In the genomic region with DNA sequence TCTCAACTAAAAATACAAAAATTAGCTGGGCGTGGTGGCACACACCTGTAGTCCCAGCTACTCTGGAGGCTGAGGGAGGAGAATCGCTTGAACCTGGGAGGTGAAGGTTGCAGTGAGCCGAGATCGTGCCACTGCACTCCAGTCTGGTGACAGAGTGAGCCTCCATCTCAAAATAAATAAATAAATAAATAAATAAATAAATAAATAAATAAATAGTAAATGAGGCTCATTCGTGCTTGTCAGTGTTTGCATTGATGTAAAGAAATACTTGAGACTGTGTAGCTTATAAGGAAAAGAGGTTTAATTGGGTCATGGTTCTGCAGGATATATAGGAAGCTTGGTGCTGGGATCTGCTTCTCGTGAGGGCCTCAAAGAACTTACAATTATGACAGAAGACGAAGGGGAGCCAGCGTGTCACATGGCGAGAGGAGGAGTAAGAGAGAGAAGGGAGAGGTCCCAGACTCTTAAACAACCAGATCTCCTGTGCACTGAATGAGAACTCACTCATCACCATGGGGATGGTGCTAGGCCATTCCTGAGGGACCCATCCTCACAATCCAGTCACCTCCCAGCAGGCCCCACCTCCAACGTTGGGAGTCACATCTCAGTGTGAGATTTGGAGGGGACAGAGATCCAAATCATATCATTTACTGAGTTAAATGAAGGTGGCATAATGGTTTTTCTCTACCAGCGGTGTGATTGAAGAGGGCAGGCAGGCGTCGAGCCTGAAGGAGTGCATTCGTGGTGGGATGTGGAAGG, we compare ENCODE assay signal across 25 cellular contexts.
DNase-seq lines count a peak whose midpoint lies in the region; ATAC-seq, FAIRE-seq and TF ChIP-seq lines count a peak whose summit lies in the region.
"Had no signal": no experiment of that assay in that cellular context is flagged by ENCODE, and none has a peak within 500 bp of the region (broad histone marks: within the 10 kb centered on the region; RNA-seq: fewer than 3 reads in every experiment).

No MANE protein-coding gene starts in this region.

- WGBS in A549 (ENCODE audit: missing lambda C conversion rate), result 90% methylated on average over 13 of the region's 14 CpGs

- H3K27me3 ChIP-seq in GM23338 (ENCODE audit: insufficient read depth), result no peaks in the 10 kb centered on the region
- no peaks in the 10 kb centered on the region for H3K27me3 ChIP-seq in astrocyte (ENCODE audit: insufficient read depth, low read length)
- H3K27me3 ChIP-seq: body of pancreas, esophagus squamous epithelium, gastroesophageal sphincter had no signal

- no peak for TF ChIP-seq RAD21 in A549 (conservative IDR thresholded peaks at IDR 0.05 in 1 of 2, IDR thresholded peaks at IDR 0.05 in 1 of 2)

- H3K4me3 ChIP-seq in A549, result no peak overlapping the region
- no peak overlapping the region for H3K4me3 ChIP-seq in GM23338
- no peak overlapping the region for H3K4me3 ChIP-seq in astrocyte (ENCODE audit: insufficient read depth, low read depth, low read length)
- H3K4me3 ChIP-seq: body of pancreas, esophagus squamous epithelium, gastroesophageal sphincter had no signal

- peaks cover 5% of the 10 kb centered on the region for H3K27me3 Mint-ChIP-seq in GM23338 (ENCODE audit: insufficient read depth, low read depth, poor library complexity)
- H3K27me3 Mint-ChIP-seq in astrocyte (ENCODE audit: low read depth, unreplicated experiment), result no peaks in the 10 kb centered on the region
- no peaks in the 10 kb centered on the region for H3K27me3 Mint-ChIP-seq in natural killer cell treated with Interleukin-12 subunit alpha and Interleukin-12 subunit beta and Interleukin-15 and Interleukin-18, amount 100 ng/mL, for 72 hours
- H3K27me3 Mint-ChIP-seq in activated T-cell treated with anti-CD3 and anti-CD28 coated beads, Interleukin-2, amount 50 U/mL, for 4 hours (ENCODE audit: low read depth), result no peaks in the 10 kb centered on the region
- H3K27me3 Mint-ChIP-seq: activated naive CD8-positive, alpha-beta T cell treated with anti-CD3 and anti-CD28 coated beads, Interleukin-2, amount 50 U/mL, for 24 hours; effector memory CD8-positive, alpha-beta T cell; T-cell had no signal

- H3K27ac Mint-ChIP-seq in GM23338 (peak overlapping the region; percentile 12), astrocyte (ENCODE audit: unreplicated experiment) (peak overlapping the region; percentile 73)
- H3K27ac Mint-ChIP-seq in natural killer cell treated with Interleukin-12 subunit alpha and Interleukin-12 subunit beta and Interleukin-15 and Interleukin-18, amount 100 ng/mL, for 72 hours, result peak overlapping the region; percentile 98 to 99
- H3K27ac Mint-ChIP-seq: activated naive CD8-positive, alpha-beta T cell treated with anti-CD3 and anti-CD28 coated beads, Interleukin-2, amount 50 U/mL, for 24 hours; T-cell had no signal

- no peaks in the 10 kb centered on the region for H3K9me2 ChIP-seq in GM23338 (ENCODE audit: insufficient read depth)

- ATAC-seq in A549 (no peak), GM23338 (no peak), GM18907 (IDR thresholded peaks at IDR 0.05; ENCODE audit: unreplicated experiment) (no peak), GM19328 (IDR thresholded peaks at IDR 0.05; ENCODE audit: unreplicated experiment) (no peak), HG03565 (IDR thresholded peaks at IDR 0.05; ENCODE audit: unreplicated experiment) (no peak)
- ATAC-seq in natural killer cell treated with Interleukin-12 subunit alpha and Interleukin-12 subunit beta and Interleukin-15 and Interleukin-18, amount 100 ng/mL, for 72 hours, result no peak
- ATAC-seq in activated T-cell treated with anti-CD3 and anti-CD28 coated beads, Interleukin-2, amount 50 U/mL, for 4 hours, result no peak
- ATAC-seq: activated naive CD8-positive, alpha-beta T cell treated with anti-CD3 and anti-CD28 coated beads, Interleukin-2, amount 50 U/mL, for 24 hours; body of pancreas; effector memory CD8-positive, alpha-beta T cell; gastroesophageal sphincter; T-cell had no signal

- no peaks in the 10 kb centered on the region for H4K20me1 ChIP-seq in GM23338 (replicated peaks; ENCODE audit: insufficient read depth)
- peaks cover 9% of the 10 kb centered on the region for H4K20me1 ChIP-seq in astrocyte (ENCODE audit: insufficient read depth, low read length)

- H3K79me2 ChIP-seq in GM23338 (replicated peaks; ENCODE audit: insufficient read depth), result peaks cover 86% of the 10 kb centered on the region
- H3K79me2 ChIP-seq in astrocyte (ENCODE audit: insufficient read depth, low read length), result peaks cover 78% of the 10 kb centered on the region

- no peak for TF ChIP-seq POLR2A in A549 (IDR thresholded peaks at IDR 0.05; ENCODE audit: low read length)

- H3K4me2 ChIP-seq in A549, result no peak overlapping the region
- no peak overlapping the region for H3K4me2 ChIP-seq in GM23338
- no peak overlapping the region for H3K4me2 ChIP-seq in astrocyte (ENCODE audit: low read length)

- TF ChIP-seq CTCF in A549 (IDR thresholded peaks at IDR 0.05) (no peak), GM23338 (conservative IDR thresholded peaks at IDR 0.05; ENCODE audit: low read depth in 2 of 2) (no peak), astrocyte (IDR thresholded peaks at IDR 0.05; ENCODE audit: insufficient read depth, low read depth, low read length) (no peak)

- H3K9me3 ChIP-seq in A549 (peaks cover 15% of the 10 kb centered on the region; the same call in 2 of the 3 replicates), astrocyte (ENCODE audit: insufficient read depth, low read depth, low read length) (no peaks in the 10 kb centered on the region)
- H3K9me3 ChIP-seq: body of pancreas, esophagus squamous epithelium, gastroesophageal sphincter had no signal

- H3K36me3 Mint-ChIP-seq in GM23338 (ENCODE audit: low read depth) (peaks cover 10% of the 10 kb centered on the region), astrocyte (ENCODE audit: low read depth, unreplicated experiment) (peaks cover 23% of the 10 kb centered on the region)
- H3K36me3 Mint-ChIP-seq in natural killer cell treated with Interleukin-12 subunit alpha and Interleukin-12 subunit beta and Interleukin-15 and Interleukin-18, amount 100 ng/mL, for 72 hours, result peaks cover 4% of the 10 kb centered on the region
- H3K36me3 Mint-ChIP-seq in activated T-cell treated with anti-CD3 and anti-CD28 coated beads, Interleukin-2, amount 50 U/mL, for 4 hours (ENCODE audit: insufficient read depth), result peaks cover 9% of the 10 kb centered on the region

- no peaks in the 10 kb centered on the region for H3K9me3 Mint-ChIP-seq in GM23338
- peaks cover 1% of the 10 kb centered on the region for H3K9me3 Mint-ChIP-seq in astrocyte (ENCODE audit: unreplicated experiment)
- H3K9me3 Mint-ChIP-seq in natural killer cell treated with Interleukin-12 subunit alpha and Interleukin-12 subunit beta and Interleukin-15 and Interleukin-18, amount 100 ng/mL, for 72 hours, result no peaks in the 10 kb centered on the region
- H3K9me3 Mint-ChIP-seq in activated T-cell treated with anti-CD3 and anti-CD28 coated beads, Interleukin-2, amount 50 U/mL, for 4 hours, result no peaks in the 10 kb centered on the region
- H3K9me3 Mint-ChIP-seq: activated naive CD8-positive, alpha-beta T cell treated with anti-CD3 and anti-CD28 coated beads, Interleukin-2, amount 50 U/mL, for 24 hours; effector memory CD8-positive, alpha-beta T cell; T-cell had no signal

- H3K4me3 Mint-ChIP-seq in GM23338 (no peak overlapping the region), astrocyte (ENCODE audit: unreplicated experiment) (peak overlapping the region; percentile 30)
- peak overlapping the region; percentile 51 for H3K4me3 Mint-ChIP-seq in natural killer cell treated with Interleukin-12 subunit alpha and Interleukin-12 subunit beta and Interleukin-15 and Interleukin-18, amount 100 ng/mL, for 72 hours
- H3K4me3 Mint-ChIP-seq in activated T-cell treated with anti-CD3 and anti-CD28 coated beads, Interleukin-2, amount 50 U/mL, for 4 hours, result no peak overlapping the region
- H3K4me3 Mint-ChIP-seq: activated naive CD8-positive, alpha-beta T cell treated with anti-CD3 and anti-CD28 coated beads, Interleukin-2, amount 50 U/mL, for 24 hours; effector memory CD8-positive, alpha-beta T cell; T-cell had no signal

- peaks cover 79% of the 10 kb centered on the region for H3K4me1 Mint-ChIP-seq in GM23338
- H3K4me1 Mint-ChIP-seq in astrocyte (ENCODE audit: low read depth, unreplicated experiment), result peaks cover 83% of the 10 kb centered on the region
- peaks cover 70 to 85% of the 10 kb centered on the region in 2 donors for H3K4me1 Mint-ChIP-seq in natural killer cell treated with Interleukin-12 subunit alpha and Interleukin-12 subunit beta and Interleukin-15 and Interleukin-18, amount 100 ng/mL, for 72 hours (ENCODE audit: low read depth in 2 of 2)
- H3K4me1 Mint-ChIP-seq in activated T-cell treated with anti-CD3 and anti-CD28 coated beads, Interleukin-2, amount 50 U/mL, for 4 hours (ENCODE audit: low read depth), result peaks cover 67% of the 10 kb centered on the region

- H3K4me1 ChIP-seq in A549 (peaks cover 80% of the 10 kb centered on the region), GM23338 (ENCODE audit: insufficient read depth) (peaks cover 85% of the 10 kb centered on the region), astrocyte (ENCODE audit: insufficient read depth, low read length) (peaks cover 55% of the 10 kb centered on the region)

- TF ChIP-seq EP300 in A549 (IDR thresholded peaks at IDR 0.05), result no peak

- no peak for FAIRE-seq in A549 (lab: Jason Lieb, UNC)
- FAIRE-seq in astrocyte (lab: Jason Lieb, UNC), result no peak
- FAIRE-seq: G401.6, keratinocyte had no signal

- H3K27ac ChIP-seq in A549, result peak overlapping the region; percentile 86 to 98
- H3K27ac ChIP-seq in GM23338 (ENCODE audit: low read depth), result no peak overlapping the region
- no peak overlapping the region for H3K27ac ChIP-seq in astrocyte (ENCODE audit: low read depth, low read length)
- H3K27ac ChIP-seq: esophagus squamous epithelium, gastroesophageal sphincter had no signal

- CTCF ChIA-PET in A549 (lab: Yijun Ruan, JAX), result interaction anchor here (0.6 kb wide), 2 partner anchors 189 to 334 kb away, joined by 3 read pairs; no protein-coding TSS in a partner anchor

- POLR2A ChIA-PET in A549 (lab: Yijun Ruan, JAX), result no interaction called here

- H3K36me3 ChIP-seq in GM23338 (ENCODE audit: insufficient read depth), result no peaks in the 10 kb centered on the region
- peaks cover 4% of the 10 kb centered on the region for H3K36me3 ChIP-seq in astrocyte (ENCODE audit: insufficient read depth, low read length)
- H3K36me3 ChIP-seq: esophagus squamous epithelium, gastroesophageal sphincter had no signal

- no peak overlapping the region for H3K9ac ChIP-seq in astrocyte (ENCODE audit: low read length)

- H2AFZ ChIP-seq in GM23338, result no peak overlapping the region
- no peak overlapping the region for H2AFZ ChIP-seq in astrocyte (ENCODE audit: low read depth, low read length)

- H3F3A ChIP-seq in GM23338 (replicated peaks; ENCODE audit: low read depth), result 0 out of 2 replicates have a peak, but pooled peaks cover 3% of the 10 kb centered on the region

- DNase-seq in A549 (ENCODE audit: low read depth in 1 of 2, low spot score in 1 of 2) (no peak), GM23338 (ENCODE audit: low spot score) (no peak), astrocyte (ENCODE audit: low read depth) (no peak)
- DNase-seq in natural killer cell treated with Interleukin-12 subunit alpha and Interleukin-12 subunit beta and Interleukin-15 and Interleukin-18, amount 100 ng/mL, for 72 hours (ENCODE audit: low spot score), result no peak
- DNase-seq in activated T-cell treated with anti-CD3 and anti-CD28 coated beads, Interleukin-2, amount 50 U/mL, for 4 hours, result no peak
- DNase-seq: activated CD4-positive, alpha-beta T cell treated with anti-CD3 and anti-CD28 coated beads for 48 hours; activated CD8-positive, alpha-beta memory T cell treated with anti-CD3 and anti-CD28 coated beads, Interleukin-2, amount 50 U/mL, for 4 hours; activated effector memory CD4-positive, alpha-beta T cell treated with anti-CD3 and anti-CD28 coated beads, Interleukin-2, amount 50 U/mL, for 16 hours; activated naive CD8-positive, alpha-beta T cell treated with anti-CD3 and anti-CD28 coated beads, Interleukin-2, amount 50 U/mL, for 24 hours; body of pancreas; DMS153; effector memory CD8-positive, alpha-beta T cell; esophagus squamous epithelium; KG1; NCI-H1694 treated with DMSO at 0.1 percent for 48 hours; NCI-H226; NCI-H748 treated with DMSO at 0.1 percent for 48 hours; retina; T-cell had no signal

Comparison
In these comparisons a context has a peak if more than half of its experiments do, and no peak if none do; other contexts are left out.
1. H3K27ac ChIP-seq: peak in A549 (2 of 2); none in GM23338 (single experiment) and astrocyte (single experiment).
2. H3K27ac Mint-ChIP-seq: peak in every context shown above with its lines; median percentile 98 in natural killer cell treated with Interleukin-12 subunit alpha and Interleukin-12 subunit beta and Interleukin-15 and Interleukin-18, amount 100 ng/mL, for 72 hours; 73 in astrocyte; 12 in GM23338.
3. H3K4me3 Mint-ChIP-seq: peak in astrocyte (single experiment) and natural killer cell treated with Interleukin-12 subunit alpha and Interleukin-12 subunit beta and Interleukin-15 and Interleukin-18, amount 100 ng/mL, for 72 hours (single experiment); none in GM23338 (single experiment) and activated T-cell treated with anti-CD3 and anti-CD28 coated beads, Interleukin-2, amount 50 U/mL, for 4 hours (single experiment).